24 cellular contexts compared by ENCODE assay signal in genomic region chr12:27578689-27579372, GRCh38. TPM values are rescaled to one million over a fixed set of nuclear protein-coding genes. Genes with fewer than 3 reads are reported as not detected.
A peak's percentile ranks its signal among the peaks of the same experiment; 100 is the strongest.
DNase-seq lines count a peak whose midpoint lies in the region; ATAC-seq, FAIRE-seq and TF ChIP-seq lines count a peak whose summit lies in the region.
"Had no signal": no experiment of that assay in that cellular context is flagged by ENCODE, and none has a peak within 500 bp of the region (broad histone marks: within the 10 kb centered on the region; RNA-seq: fewer than 3 reads in every experiment).

No MANE protein-coding gene starts in this region.

- no peak overlapping the region for H3K27ac ChIP-seq in gastroesophageal sphincter
- no peak overlapping the region for H3K27ac ChIP-seq in RWPE1
- H3K27ac ChIP-seq: brain microvascular endothelial cell, colonic mucosa, hepatocyte, transverse colon had no signal

- POLR2A ChIA-PET in RWPE1 (lab: Yijun Ruan, JAX; ENCODE audit: low non-redundant PET): no interaction called here

- 70 to 87% methylated on average over 2 to 4 of the region's 7 CpGs for WGBS in gastroesophageal sphincter (ENCODE audit: low coverage in 1 of 2), 2 donors

- TF ChIP-seq CTCF in gastroesophageal sphincter (IDR thresholded peaks at IDR 0.05) (no peak), RWPE1 (conservative IDR thresholded peaks at IDR 0.05; ENCODE audit: low read depth) (no peak)

- no peak for DNase-seq in GM19239 (ENCODE audit: insufficient read length, low spot score)
- DNase-seq in RWPE1 (ENCODE audit: low spot score): no peak
- DNase-seq: activated CD4-positive, alpha-beta T cell treated with anti-CD3 and anti-CD28 coated beads for 48 hours; activated CD8-positive, alpha-beta memory T cell treated with anti-CD3 and anti-CD28 coated beads, Interleukin-2, amount 10 ng/mL, durations not matched to agents 7 days and 5 days; activated naive CD8-positive, alpha-beta T cell treated with anti-CD3 and anti-CD28 coated beads, Interleukin-2, amount 10 ng/mL, durations not matched to agents 7 days and 5 days; brain microvascular endothelial cell; CD8-positive, alpha-beta T cell; colonic mucosa; DMS153; GF-D8; MG63; naive thymus-derived CD4-positive, alpha-beta T cell; stimulated activated naive CD8-positive, alpha-beta T cell treated with anti-CD3 and anti-CD28 coated beads, Interleukin-15, Interleukin-2, amounts not matched to agents 100 U/mL and 50 U/mL, for 24 hours; T-helper 1 cell; transverse colon had no signal

- no peaks in the 10 kb centered on the region for H3K27me3 ChIP-seq in gastroesophageal sphincter
- H3K27me3 ChIP-seq: brain microvascular endothelial cell, colonic mucosa, hepatocyte, MG63, transverse colon had no signal

- no peak for TF ChIP-seq EP300 in gastroesophageal sphincter (IDR thresholded peaks at IDR 0.05)

- H3K36me3 ChIP-seq in gastroesophageal sphincter: peaks cover 0 to 8% of the 10 kb centered on the region in 2 donors
- H3K36me3 ChIP-seq: colonic mucosa, transverse colon had no signal

- peak; percentile 48 for ATAC-seq in HG03432 (IDR thresholded peaks at IDR 0.05; ENCODE audit: unreplicated experiment)
- ATAC-seq in gastroesophageal sphincter: peak; percentile 46
- peak; percentile 72 for ATAC-seq in stimulated activated memory B cell treated with anti-CD40 and anti-IgM and Interleukin-4, amounts not matched to agents 10 μg/mL and 1 μg/mL and 100 μg/mL, for 72 hours
- no peak for ATAC-seq in GM21423 (IDR thresholded peaks at IDR 0.05; ENCODE audit: unreplicated experiment)
- no peak for ATAC-seq in HG03097 (IDR thresholded peaks at IDR 0.05; ENCODE audit: low FRiP score, unreplicated experiment)
- ATAC-seq: activated CD8-positive, alpha-beta memory T cell treated with anti-CD3 and anti-CD28 coated beads, Interleukin-2, amount 10 ng/mL, durations not matched to agents 7 days and 5 days; activated T-helper 17 cell treated with anti-CD3 and anti-CD28 coated beads, Interleukin-2, amount 50 U/mL, for 72 hours; CD8-positive, alpha-beta T cell; naive thymus-derived CD4-positive, alpha-beta T cell; stimulated activated naive CD8-positive, alpha-beta T cell treated with anti-CD3 and anti-CD28 coated beads, Interleukin-15, Interleukin-2, amounts not matched to agents 100 U/mL and 50 U/mL, for 24 hours had no signal

- no peaks in the 10 kb centered on the region for H3K9me3 Mint-ChIP-seq in stimulated activated memory B cell treated with anti-CD40 and anti-IgM and Interleukin-4, amounts not matched to agents 10 μg/mL and 1 μg/mL and 100 μg/mL, for 72 hours
- H3K9me3 Mint-ChIP-seq: activated naive CD8-positive, alpha-beta T cell treated with anti-CD3 and anti-CD28 coated beads, Interleukin-2, amount 10 ng/mL, durations not matched to agents 7 days and 5 days; activated T-helper 17 cell treated with anti-CD3 and anti-CD28 coated beads, Interleukin-2, amount 50 U/mL, for 72 hours; CD8-positive, alpha-beta T cell; IgD-negative memory B cell; memory B cell; naive thymus-derived CD4-positive, alpha-beta T cell had no signal

- CTCF ChIA-PET in RWPE1 (lab: Yijun Ruan, JAX): no interaction called here

- H3K9me3 ChIP-seq in gastroesophageal sphincter: no peaks in the 10 kb centered on the region
- H3K9me3 ChIP-seq: colonic mucosa, MG63, transverse colon had no signal

- no peak for TF ChIP-seq POLR2A in gastroesophageal sphincter (IDR thresholded peaks at IDR 0.05)

- no peak overlapping the region for H3K4me3 ChIP-seq in gastroesophageal sphincter
- H3K4me3 ChIP-seq: colonic mucosa, hepatocyte, MG63, transverse colon had no signal

- peak; percentile 11 for FAIRE-seq in GM19239 (lab: Jason Lieb, UNC)

- H3K4me3 Mint-ChIP-seq in stimulated activated memory B cell treated with anti-CD40 and anti-IgM and Interleukin-4, amounts not matched to agents 10 μg/mL and 1 μg/mL and 100 μg/mL, for 72 hours: no peak overlapping the region
- H3K4me3 Mint-ChIP-seq: activated CD8-positive, alpha-beta memory T cell treated with anti-CD3 and anti-CD28 coated beads, Interleukin-2, amount 10 ng/mL, durations not matched to agents 7 days and 5 days; activated naive CD8-positive, alpha-beta T cell treated with anti-CD3 and anti-CD28 coated beads, Interleukin-2, amount 10 ng/mL, durations not matched to agents 7 days and 5 days; activated T-helper 17 cell treated with anti-CD3 and anti-CD28 coated beads, Interleukin-2, amount 50 U/mL, for 72 hours; CD8-positive, alpha-beta T cell; IgD-negative memory B cell; memory B cell; naive thymus-derived CD4-positive, alpha-beta T cell had no signal

- H3K4me1 Mint-ChIP-seq in stimulated activated memory B cell treated with anti-CD40 and anti-IgM and Interleukin-4, amounts not matched to agents 10 μg/mL and 1 μg/mL and 100 μg/mL, for 72 hours: peaks cover 7% of the 10 kb centered on the region
- H3K4me1 Mint-ChIP-seq: activated CD8-positive, alpha-beta memory T cell treated with anti-CD3 and anti-CD28 coated beads, Interleukin-2, amount 10 ng/mL, durations not matched to agents 7 days and 5 days had no signal

- H3K27ac Mint-ChIP-seq in stimulated activated memory B cell treated with anti-CD40 and anti-IgM and Interleukin-4, amounts not matched to agents 10 μg/mL and 1 μg/mL and 100 μg/mL, for 72 hours: no peak overlapping the region
- H3K27ac Mint-ChIP-seq: activated CD8-positive, alpha-beta memory T cell treated with anti-CD3 and anti-CD28 coated beads, Interleukin-2, amount 10 ng/mL, durations not matched to agents 7 days and 5 days; activated naive CD8-positive, alpha-beta T cell treated with anti-CD3 and anti-CD28 coated beads, Interleukin-2, amount 10 ng/mL, durations not matched to agents 7 days and 5 days; activated T-helper 17 cell treated with anti-CD3 and anti-CD28 coated beads, Interleukin-2, amount 50 U/mL, for 72 hours; CD8-positive, alpha-beta T cell; IgD-negative memory B cell; memory B cell; naive thymus-derived CD4-positive, alpha-beta T cell had no signal

- peaks cover 9% of the 10 kb centered on the region for H3K27me3 Mint-ChIP-seq in stimulated activated memory B cell treated with anti-CD40 and anti-IgM and Interleukin-4, amounts not matched to agents 10 μg/mL and 1 μg/mL and 100 μg/mL, for 72 hours
- H3K27me3 Mint-ChIP-seq: activated naive CD8-positive, alpha-beta T cell treated with anti-CD3 and anti-CD28 coated beads, Interleukin-2, amount 10 ng/mL, durations not matched to agents 7 days and 5 days; activated T-helper 17 cell treated with anti-CD3 and anti-CD28 coated beads, Interleukin-2, amount 50 U/mL, for 72 hours; naive thymus-derived CD4-positive, alpha-beta T cell had no signal

- H3K4me1 ChIP-seq in gastroesophageal sphincter: peaks cover 0 to 33% (median 6%) of the 10 kb centered on the region in 3 donors
- H3K4me1 ChIP-seq: colonic mucosa had no signal

- H3K36me3 Mint-ChIP-seq in stimulated activated memory B cell treated with anti-CD40 and anti-IgM and Interleukin-4, amounts not matched to agents 10 μg/mL and 1 μg/mL and 100 μg/mL, for 72 hours: peaks cover 4% of the 10 kb centered on the region
- H3K36me3 Mint-ChIP-seq: activated CD8-positive, alpha-beta memory T cell treated with anti-CD3 and anti-CD28 coated beads, Interleukin-2, amount 10 ng/mL, durations not matched to agents 7 days and 5 days; CD8-positive, alpha-beta T cell; IgD-negative memory B cell; memory B cell had no signal

RNA-seq across cellular contexts. Expression of gene PPFIBP1, which starts 54.8 kb away (rescaled TPM):
- total RNA-seq in gastroesophageal sphincter: 10 to 100 TPM; 70.7 to 78.7 (median 72.5) TPM

Comparison
In these comparisons a context has a peak if more than half of its experiments do, and no peak if none do; other contexts are left out.
1. ATAC-seq: peak in HG03432 (single experiment), gastroesophageal sphincter (single experiment) and stimulated activated memory B cell treated with anti-CD40 and anti-IgM and Interleukin-4, amounts not matched to agents 10 μg/mL and 1 μg/mL and 100 μg/mL, for 72 hours (single experiment); none in GM21423 (single experiment) and HG03097 (single experiment).